ENCODE assay signal across 8 cellular contexts in genomic region chr13:40682449-40683240, GRCh38. TPM values are rescaled to one million over a fixed set of nuclear protein-coding genes. Genes with fewer than 3 reads are reported as not detected.
A peak's percentile ranks its signal among the peaks of the same experiment; 100 is the strongest.
DNase-seq lines count a peak whose midpoint lies in the region; ATAC-seq, FAIRE-seq and TF ChIP-seq lines count a peak whose summit lies in the region.

No MANE protein-coding gene starts in this region.

- no peaks in the 10 kb centered on the region for H3K27me3 ChIP-seq in PC-9 (ENCODE audit: insufficient read depth, low read depth)

- no peak overlapping the region for H3K4me2 ChIP-seq in PC-9

- TF ChIP-seq CTCF in AG04449 (IDR thresholded peaks at IDR 0.05; ENCODE audit: insufficient read depth, low read length, missing control alignments), result peak; percentile 1
- TF ChIP-seq CTCF in PC-9 (conservative IDR thresholded peaks at IDR 0.05), result peak; percentile 80
- peak; percentile 34 for TF ChIP-seq CTCF in epithelial cell of proximal tubule (conservative IDR thresholded peaks at IDR 0.05; ENCODE audit: low read depth, low read length)

- no peaks in the 10 kb centered on the region for H3K79me2 ChIP-seq in PC-9 (ENCODE audit: low read depth)

- H3K36me3 ChIP-seq in PC-9 (ENCODE audit: low read depth), result no peaks in the 10 kb centered on the region

- FAIRE-seq in GM18507 (lab: Jason Lieb, UNC), result peak; percentile 24

- H3K4me3 ChIP-seq in AG04449 (ENCODE audit: low read depth, low read length), result no peak overlapping the region
- no peak overlapping the region for H3K4me3 ChIP-seq in PC-9
- no peak overlapping the region for H3K4me3 ChIP-seq in epithelial cell of proximal tubule (ENCODE audit: low read depth, low read length)

- no peak overlapping the region for H3K27ac ChIP-seq in PC-9

- POLR2A ChIA-PET in AG04449 (lab: Yijun Ruan, JAX) (no interaction called here), PC-9 (lab: Charles Lee; ENCODE audit: unreplicated experiment) (interaction anchor here (0.7 kb wide), 1 partner anchor 398 kb away, joined by 3 read pairs; no protein-coding TSS in a partner anchor)

- H3F3A ChIP-seq in PC-9 (ENCODE audit: insufficient read depth, low read depth), result no peaks in the 10 kb centered on the region

- H2AFZ ChIP-seq in PC-9, result no peak overlapping the region

- no peaks in the 10 kb centered on the region for H3K9me3 ChIP-seq in PC-9 (ENCODE audit: insufficient read depth, low read depth)

- DNase-seq in AG04449 (ENCODE audit: low read depth, low spot score) (no peak), GM18507 (ENCODE audit: extremely low spot score, insufficient read length, low read depth) (no peak), PC-9 (no peak), epithelial cell of proximal tubule (ENCODE audit: low read depth) (no peak), pons (ENCODE audit: low spot score) (peak; percentile 48), posterior vena cava (ENCODE audit: low spot score) (no peak)

- ATAC-seq in GM21737 (IDR thresholded peaks at IDR 0.05; ENCODE audit: unreplicated experiment), result no peak
- ATAC-seq in HG02623 (IDR thresholded peaks at IDR 0.05; ENCODE audit: unreplicated experiment), result no peak

- BruUV-seq in PC-9 (replicated peaks; lab: Mats Ljungman, UMichigan), result no TSS peak

- CTCF ChIA-PET in AG04449 (lab: Yijun Ruan, JAX), result interaction anchor here (0.9 to 8.3 kb wide), 21 partner anchors 9 to 1066 kb away, joined by 3 to 96 read pairs (median 6); no protein-coding TSS in a partner anchor
- CTCF ChIA-PET in PC-9 (lab: Charles Lee), result interaction anchor here (0.5 to 1.0 kb wide), 4 partner anchors 9 to 997 kb away, joined by 3 to 17 read pairs (median 4); no protein-coding TSS in a partner anchor

- H3K9me2 ChIP-seq in PC-9 (ENCODE audit: insufficient read depth), result no peaks in the 10 kb centered on the region

- no peaks in the 10 kb centered on the region for H3K4me1 ChIP-seq in PC-9 (replicated peaks; ENCODE audit: insufficient read depth)

- intact Hi-C loops in PC-9 (cut with micrococcal nuclease; ENCODE audit: unreplicated experiment), result loop anchor here (1.0 to 5.0 kb wide), 4 partner anchors 614 to 915 kb away; no protein-coding TSS in a partner anchor
- intact Hi-C loops in posterior vena cava (cut with DNase I), result loop anchor here (10.0 kb wide), 3 partner anchors 738 to 1008 kb away; no protein-coding TSS in a partner anchor

- no peaks in the 10 kb centered on the region for H4K20me1 ChIP-seq in PC-9 (ENCODE audit: insufficient read depth)

RNA-seq across cellular contexts. Expression of gene FOXO1, which starts 16.2 kb away (rescaled TPM):
- total RNA-seq in PC-9 (2021) (9.0 and 10.5 TPM in 2 replicates), epithelial cell of proximal tubule (4.3 and 6.3 TPM in 2 replicates), posterior vena cava (10 to 100 TPM; 34.4 to 42.5 TPM)

Comparison
In these comparisons a context has a peak if more than half of its experiments do, and no peak if none do; other contexts are left out.
1. CTCF ChIP-seq: peak in every context shown above with its lines; median percentile 80 in PC-9; 34 in epithelial cell of proximal tubule; 1 in AG04449.